In genomic region chr21:17501107-17502006, GRCh38 we compare ENCODE assay signal across 1 cellular context.
A peak's percentile ranks its signal among the peaks of the same experiment; 100 is the strongest.
TF ChIP-seq lines count a peak whose summit lies in the region.

No MANE protein-coding gene starts in this region.

TF ChIP-seq in HepG2, 621 proteins besides CTCF, POLR2A, EP300 and RAD21 (continued from another document and continues in another):
- TF ChIP-seq ZNF800 (CRISPR knock-in tag; IDR thresholded peaks at IDR 0.05) (peak; percentile 66; the same call in 1 of the 2 replicates), FOXM1 (CRISPR knock-in tag; IDR thresholded peaks at IDR 0.05) (no peak), ZBTB38 (CRISPR knock-in tag; IDR thresholded peaks at IDR 0.05) (no peak), ZNF451 (CRISPR knock-in tag; IDR thresholded peaks at IDR 0.05) (no peak), NFE2 (CRISPR knock-in tag; IDR thresholded peaks at IDR 0.05) (no peak), ZNF331 (CRISPR knock-in tag; IDR thresholded peaks at IDR 0.05) (peak; percentile 85; the same call in 1 of the 2 replicates), TIGD3 (CRISPR knock-in tag; IDR thresholded peaks at IDR 0.05; ENCODE audit: borderline replicate concordance) (no peak), U2AF1 (optimal IDR thresholded peaks at IDR 0.05; ENCODE audit: low read depth, low read length) (no peak), MEIS2 (CRISPR knock-in tag; IDR thresholded peaks at IDR 0.05) (peak; percentile 96), PRPF4 (IDR thresholded peaks at IDR 0.05; ENCODE audit: low read depth, low read length, poor library complexity, severe bottlenecking) (no peak), ZNF776 (CRISPR knock-in tag; IDR thresholded peaks at IDR 0.05) (no peak), PATZ1 (CRISPR knock-in tag; IDR thresholded peaks at IDR 0.05) (peak; percentile 95), ZNF572 (CRISPR knock-in tag; IDR thresholded peaks at IDR 0.05) (no peak), PRDM4 (CRISPR knock-in tag; IDR thresholded peaks at IDR 0.05; ENCODE audit: borderline replicate concordance) (no peak), ARNT2 (CRISPR knock-in tag; IDR thresholded peaks at IDR 0.05; ENCODE audit: low read depth) (no peak), IRF1 (CRISPR knock-in tag; IDR thresholded peaks at IDR 0.05; ENCODE audit: low read depth) (no peak), ZNF34 (CRISPR knock-in tag; IDR thresholded peaks at IDR 0.05; ENCODE audit: borderline replicate concordance) (no peak), EEA1 (CRISPR knock-in tag; IDR thresholded peaks at IDR 0.05; ENCODE audit: borderline replicate concordance) (no peak), ZNF124 (CRISPR knock-in tag; IDR thresholded peaks at IDR 0.05) (no peak), SP5 (CRISPR knock-in tag; IDR thresholded peaks at IDR 0.05; ENCODE audit: borderline replicate concordance, low read depth) (peak; percentile 78), MAFG (CRISPR knock-in tag; IDR thresholded peaks at IDR 0.05) (no peak), HNF1A (IDR thresholded peaks at IDR 0.05; ENCODE audit: low read depth) (peak; percentile 92), HNF1A (CRISPR knock-in tag; IDR thresholded peaks at IDR 0.05; ENCODE audit: borderline replicate concordance) (peak; percentile 96), ZNF781 (CRISPR knock-in tag; IDR thresholded peaks at IDR 0.05; ENCODE audit: borderline replicate concordance, not compliant biosample characterization) (no peak), ZFY (CRISPR knock-in tag; IDR thresholded peaks at IDR 0.05) (no peak), ZBTB39 (CRISPR knock-in tag; IDR thresholded peaks at IDR 0.05) (peak; percentile 79; the same call in 1 of the 2 replicates), FUBP1 (CRISPR knock-in tag; IDR thresholded peaks at IDR 0.05; ENCODE audit: borderline replicate concordance) (no peak), HNF4G (IDR thresholded peaks at IDR 0.05; ENCODE audit: borderline replicate concordance, low read depth, low read length) (peak; percentile 76), HNF4G (CRISPR knock-in tag; IDR thresholded peaks at IDR 0.05; ENCODE audit: borderline replicate concordance, low read depth) (no peak), ZSCAN31 (CRISPR knock-in tag; IDR thresholded peaks at IDR 0.05; ENCODE audit: low read depth) (no peak), CERS6 (CRISPR knock-in tag; IDR thresholded peaks at IDR 0.05) (no peak), U2AF2 (IDR thresholded peaks at IDR 0.05; ENCODE audit: low read depth, low read length) (no peak), RORA (CRISPR knock-in tag; IDR thresholded peaks at IDR 0.05) (no peak), TCF7 (IDR thresholded peaks at IDR 0.05; ENCODE audit: low read depth) (peak; percentile 100), BRCA1 (CRISPR knock-in tag; IDR thresholded peaks at IDR 0.05) (peak; percentile 85; the same call in 1 of the 2 replicates), ZNF234 (CRISPR knock-in tag; conservative IDR thresholded peaks at IDR 0.05) (no peak), ZNF558 (CRISPR knock-in tag; IDR thresholded peaks at IDR 0.05; ENCODE audit: borderline replicate concordance) (no peak; the same call in 1 of the 2 replicates), ZBTB7B (CRISPR knock-in tag; IDR thresholded peaks at IDR 0.05) (peak; percentile 76; the same call in 1 of the 2 replicates), DNMT1 (CRISPR knock-in tag; IDR thresholded peaks at IDR 0.05) (no peak), KMT2B (CRISPR knock-in tag; IDR thresholded peaks at IDR 0.05) (0 out of 2 replicates have a peak, but pooled peaks have one; percentile 42)
